In genomic region chr17:45734598-45734997, GRCh38 we compare ENCODE assay signal across 6 cellular contexts. TPM values are rescaled to one million over a fixed set of nuclear protein-coding genes. Genes with fewer than 3 reads are reported as not detected.
"Had no signal": no experiment of that assay in that cellular context is flagged by ENCODE, and none has a peak within 500 bp of the region (broad histone marks: within the 10 kb centered on the region; RNA-seq: fewer than 3 reads in every experiment).

No MANE protein-coding gene starts in this region.

- H3K4me3 Mint-ChIP-seq: GM23338, IgD-negative memory B cell had no signal

- H3K27ac Mint-ChIP-seq: GM23338 had no signal

- ATAC-seq: GM23338, HepG2 had no signal

- H3K4me1 Mint-ChIP-seq: GM23338, IgD-negative memory B cell had no signal

- DNase-seq: H7, HCEC 1CT had no signal

RNA-seq across cellular contexts. Expression of gene CRHR1, which starts 49.5 kb away (rescaled TPM):
- total RNA-seq: HepG2, HT1080 had no signal
